Comparison of ENCODE assay signal across 24 cellular contexts in genomic region chr6:70150521-70150920, GRCh38.
DNase-seq lines count a peak whose midpoint lies in the region; ATAC-seq, FAIRE-seq and TF ChIP-seq lines count a peak whose summit lies in the region.
"Had no signal": no experiment of that assay in that cellular context is flagged by ENCODE, and none has a peak within 500 bp of the region (broad histone marks: within the 10 kb centered on the region; RNA-seq: fewer than 3 reads in every experiment).

No MANE protein-coding gene starts in this region.

- no peaks in the 10 kb centered on the region for H3K9me3 ChIP-seq in pancreas
- H3K9me3 ChIP-seq: BLaER1 treated with 17β-estradiol and CSF1 and Interleukin-3, amounts not matched to agents 10 nM and 100 nM; Caco-2; HAP-1 had no signal

- intact Hi-C loops in activated naive CD4-positive, alpha-beta T cell treated with anti-CD3 and anti-CD28 coated beads for 36 hours (cut with micrococcal nuclease) = no loop called here
- intact Hi-C loops in pancreas (cut with DNase I) = no loop called here

- no peaks in the 10 kb centered on the region for H3K27me3 ChIP-seq in pancreas
- H3K27me3 ChIP-seq: BLaER1 treated with 17β-estradiol and CSF1 and Interleukin-3, amounts not matched to agents 10 nM and 100 nM had no signal

- no peak overlapping the region for H3K27ac Mint-ChIP-seq in activated CD8-positive, alpha-beta memory T cell treated with anti-CD3 and anti-CD28 coated beads, Interleukin-2, amount 10 ng/mL, durations not matched to agents 7 days and 5 days
- H3K27ac Mint-ChIP-seq in activated naive CD4-positive, alpha-beta T cell treated with anti-CD3 and anti-CD28 coated beads for 36 hours = no peak overlapping the region
- H3K27ac Mint-ChIP-seq: CD4-positive, alpha-beta memory T cell had no signal

- no peak for ATAC-seq in activated CD8-positive, alpha-beta memory T cell treated with anti-CD3 and anti-CD28 coated beads, Interleukin-2, amount 10 ng/mL, durations not matched to agents 7 days and 5 days
- no peak for ATAC-seq in pancreas
- ATAC-seq: Right ventricle myocardium inferior had no signal

- CTCF ChIA-PET in activated CD8-positive, alpha-beta memory T cell treated with anti-CD3 and anti-CD28 coated beads, Interleukin-2, amount 10 ng/mL, durations not matched to agents 7 days and 5 days (lab: Charles Lee) = no interaction called here
- CTCF ChIA-PET in activated naive CD4-positive, alpha-beta T cell treated with anti-CD3 and anti-CD28 coated beads for 36 hours (lab: Charles Lee) = no interaction called here

- no peak for FAIRE-seq in pancreas (lab: Jason Lieb, UNC)
- FAIRE-seq: HTR-8/SVneo had no signal

- no peak for TF ChIP-seq CTCF in pancreas (IDR thresholded peaks at IDR 0.05)

- no peak overlapping the region for H3K4me3 ChIP-seq in skeletal muscle cell (ENCODE audit: low read depth, low read length)
- no peak overlapping the region for H3K4me3 ChIP-seq in pancreas
- H3K4me3 ChIP-seq: BLaER1 treated with 17β-estradiol and CSF1 and Interleukin-3, amounts not matched to agents 10 nM and 100 nM; HAP-1 had no signal

- peaks cover 0 to 15% (median 15%) of the 10 kb centered on the region in 3 donors for H3K4me1 ChIP-seq in pancreas
- H3K4me1 ChIP-seq: Caco-2, HAP-1 had no signal

- no peaks in the 10 kb centered on the region for H3K27me3 Mint-ChIP-seq in activated CD8-positive, alpha-beta memory T cell treated with anti-CD3 and anti-CD28 coated beads, Interleukin-2, amount 10 ng/mL, durations not matched to agents 7 days and 5 days
- H3K27me3 Mint-ChIP-seq in activated naive CD4-positive, alpha-beta T cell treated with anti-CD3 and anti-CD28 coated beads for 36 hours (ENCODE audit: low read depth) = peaks cover 5% of the 10 kb centered on the region
- H3K27me3 Mint-ChIP-seq: CD4-positive, alpha-beta memory T cell had no signal

- no peaks in the 10 kb centered on the region for H3K36me3 Mint-ChIP-seq in activated CD8-positive, alpha-beta memory T cell treated with anti-CD3 and anti-CD28 coated beads, Interleukin-2, amount 10 ng/mL, durations not matched to agents 7 days and 5 days
- no peaks in the 10 kb centered on the region for H3K36me3 Mint-ChIP-seq in activated naive CD4-positive, alpha-beta T cell treated with anti-CD3 and anti-CD28 coated beads for 36 hours (ENCODE audit: low read depth)
- H3K36me3 Mint-ChIP-seq: CD4-positive, alpha-beta memory T cell had no signal

- H3K4me3 Mint-ChIP-seq in activated CD8-positive, alpha-beta memory T cell treated with anti-CD3 and anti-CD28 coated beads, Interleukin-2, amount 10 ng/mL, durations not matched to agents 7 days and 5 days = no peak overlapping the region
- no peak overlapping the region for H3K4me3 Mint-ChIP-seq in activated naive CD4-positive, alpha-beta T cell treated with anti-CD3 and anti-CD28 coated beads for 36 hours
- H3K4me3 Mint-ChIP-seq: CD4-positive, alpha-beta memory T cell had no signal

- no peak overlapping the region for H3K27ac ChIP-seq in pancreas
- H3K27ac ChIP-seq: 22Rv1; BLaER1 treated with 17β-estradiol and CSF1 and Interleukin-3, amounts not matched to agents 10 nM and 100 nM had no signal

- no peaks in the 10 kb centered on the region for H3K4me1 Mint-ChIP-seq in activated CD8-positive, alpha-beta memory T cell treated with anti-CD3 and anti-CD28 coated beads, Interleukin-2, amount 10 ng/mL, durations not matched to agents 7 days and 5 days
- no peaks in the 10 kb centered on the region for H3K4me1 Mint-ChIP-seq in activated naive CD4-positive, alpha-beta T cell treated with anti-CD3 and anti-CD28 coated beads for 36 hours (ENCODE audit: low read depth)
- H3K4me1 Mint-ChIP-seq: CD4-positive, alpha-beta memory T cell had no signal

- 41 to 47% methylated on average over 4 of the region's 4 CpGs for WGBS in pancreas, 2 donors

- DNase-seq in Ammon's horn (ENCODE audit: low spot score) (peak; percentile 33), NCI-H524 treated with DMSO at 0.1 percent for 48 hours (lab: John Stamatoyannopoulos, UW) (peak; percentile 79), cerebellar cortex (ENCODE audit: low spot score) (peak; percentile 30), skeletal muscle cell (ENCODE audit: low read depth) (peak; percentile 22), NCI-H128 (lab: John Stamatoyannopoulos, UW; ENCODE audit: unreplicated experiment) (no peak), pancreas (no peak)
- no peak for DNase-seq in activated CD8-positive, alpha-beta memory T cell treated with anti-CD3 and anti-CD28 coated beads, Interleukin-2, amount 10 ng/mL, durations not matched to agents 7 days and 5 days
- DNase-seq in activated naive CD4-positive, alpha-beta T cell treated with anti-CD3 and anti-CD28 coated beads for 36 hours = no peak
- DNase-seq: ACHN; Caco-2; CD4-positive, alpha-beta memory T cell; DMS53; KG1; NCI-H1092 treated with DMSO at 0.1 percent for 48 hours; NCI-H146; NCI-H2029; NCI-H2227 treated with DMSO at 0.1 percent for 48 hours; NCI-H510A; NCI-H774 had no signal

- H3K9me3 Mint-ChIP-seq in activated CD8-positive, alpha-beta memory T cell treated with anti-CD3 and anti-CD28 coated beads, Interleukin-2, amount 10 ng/mL, durations not matched to agents 7 days and 5 days (ENCODE audit: low read depth) = no peaks in the 10 kb centered on the region
- H3K9me3 Mint-ChIP-seq in activated naive CD4-positive, alpha-beta T cell treated with anti-CD3 and anti-CD28 coated beads for 36 hours = no peaks in the 10 kb centered on the region
- H3K9me3 Mint-ChIP-seq: CD4-positive, alpha-beta memory T cell had no signal

- H3K36me3 ChIP-seq in pancreas = no peaks in the 10 kb centered on the region
- H3K36me3 ChIP-seq: BLaER1 treated with 17β-estradiol and CSF1 and Interleukin-3, amounts not matched to agents 10 nM and 100 nM; HAP-1 had no signal

Comparison
In these comparisons a context has a peak if more than half of its experiments do, and no peak if none do; other contexts are left out.
1. DNase-seq: peak in Ammon's horn (single experiment), NCI-H524 treated with DMSO at 0.1 percent for 48 hours (single experiment), cerebellar cortex (single experiment) and skeletal muscle cell (single experiment); none in activated CD8-positive, alpha-beta memory T cell treated with anti-CD3 and anti-CD28 coated beads, Interleukin-2, amount 10 ng/mL, durations not matched to agents 7 days and 5 days (single experiment), activated naive CD4-positive, alpha-beta T cell treated with anti-CD3 and anti-CD28 coated beads for 36 hours (single experiment), NCI-H128 (single experiment) and pancreas (0 of 6).